ENCODE assay signal across 8 cellular contexts in genomic region chr1:181542406-181542805, GRCh38. TPM values are rescaled to one million over a fixed set of nuclear protein-coding genes. Genes with fewer than 3 reads are reported as not detected.
"Had no signal": no experiment of that assay in that cellular context is flagged by ENCODE, and none has a peak within 500 bp of the region (broad histone marks: within the 10 kb centered on the region; RNA-seq: fewer than 3 reads in every experiment).

No MANE protein-coding gene starts in this region.

RNA-seq across cellular contexts. Expression of gene CACNA1E, which starts 59.1 kb away (rescaled TPM):
- total RNA-seq: activated CD4-positive, alpha-beta T cell treated with anti-CD3 and anti-CD28 coated beads, Interleukin-2, amount 10 ng/mL, durations not matched to agents 24 days and 14 days; activated CD8-positive, alpha-beta memory T cell treated with anti-CD3 and anti-CD28 coated beads, Interleukin-2, amount 10 ng/mL, durations not matched to agents 7 days and 5 days; activated T-helper 1 cell treated with anti-CD3 and anti-CD28 coated beads, Interleukin-12 subunit alpha, Interleukin-12 subunit beta, Interleukin-2, Interleukin-4 antibody, amounts not matched to agents 30 ng/mL and 10 ng/mL and 1 ng/mL, durations not matched to agents 14 hours and 24 hours and 36 hours; dermis blood vessel endothelial cell; OCI-LY7; T-helper 17 cell had no signal
- polyA plus RNA-seq: aorta, SK-N-SH had no signal
